23 cellular contexts compared by ENCODE assay signal in genomic region chr5:33400675-33401074, GRCh38. TPM values are rescaled to one million over a fixed set of nuclear protein-coding genes. Genes with fewer than 3 reads are reported as not detected.
A peak's percentile ranks its signal among the peaks of the same experiment; 100 is the strongest.
DNase-seq lines count a peak whose midpoint lies in the region; ATAC-seq, FAIRE-seq and TF ChIP-seq lines count a peak whose summit lies in the region.
"Had no signal": no experiment of that assay in that cellular context is flagged by ENCODE, and none has a peak within 500 bp of the region (broad histone marks: within the 10 kb centered on the region; RNA-seq: fewer than 3 reads in every experiment).

No MANE protein-coding gene starts in this region.

- ATAC-seq in GM18505 (IDR thresholded peaks at IDR 0.05; ENCODE audit: unreplicated experiment), result peak; percentile 73
- ATAC-seq in GM21390 (IDR thresholded peaks at IDR 0.05; ENCODE audit: unreplicated experiment), result peak; percentile 57
- ATAC-seq: activated CD4-positive, alpha-beta T cell treated with anti-CD3 and anti-CD28 coated beads for 36 hours; psoas muscle had no signal

- H3K4me3 ChIP-seq in lower leg skin (ENCODE audit: low read depth, poor library complexity, severe bottlenecking), result no peak overlapping the region
- H3K4me3 ChIP-seq: hepatocyte, psoas muscle had no signal

- intact Hi-C loops in lower leg skin (cut with DNase I; ENCODE audit: low total_unique reads), result no loop called here

- FAIRE-seq in H54 (lab: Jason Lieb, UNC), result no peak
- FAIRE-seq: kidney had no signal

- peak overlapping the region; percentile 56 for H3K27ac ChIP-seq in epithelial cell of prostate
- H3K27ac ChIP-seq: hepatocyte, psoas muscle had no signal

- WGBS in lower leg skin, 2 donors, result 47 to 66% methylated on average over 4 of the region's 4 CpGs

- TF ChIP-seq CTCF in lower leg skin (IDR thresholded peaks at IDR 0.05), result no peak

- TF ChIP-seq POLR2A in GM18505 (IDR thresholded peaks at IDR 0.05; ENCODE audit: borderline replicate concordance, extremely low read depth, insufficient read depth, insufficient read length) (no peak), H54 (IDR thresholded peaks at IDR 0.05; ENCODE audit: low read depth, low read length) (no peak), lower leg skin (IDR thresholded peaks at IDR 0.05) (no peak)

- peak; percentile 13 for DNase-seq in KG1 (lab: John Stamatoyannopoulos, UW)
- peak; percentile 34 for DNase-seq in epithelial cell of prostate (ENCODE audit: low read depth, low spot score)
- DNase-seq in H54 (ENCODE audit: insufficient read length, low spot score), result no peak
- no peak for DNase-seq in HK-2 (ENCODE audit: unreplicated experiment)
- no peak for DNase-seq in germinal center (ENCODE audit: low spot score)
- no peak for DNase-seq in lower leg skin (ENCODE audit: low spot score in 2 of 2)
- DNase-seq: activated CD4-positive, alpha-beta T cell treated with anti-CD3 and anti-CD28 coated beads for 36 hours; activated gamma-delta T cell treated with Interleukin-2 at 50 U/mL for 16 hours; amniotic stem cell; central memory CD4-positive, alpha-beta T cell; effector CD4-positive, alpha-beta T cell; H9; Karpas-422; kidney; NCI-H1417 treated with DMSO at 0.1 percent for 48 hours; NCI-H446; nephron progenitor cell; psoas muscle; SHP77 treated with DMSO at 0.1 percent for 48 hours; T-helper 9 cell had no signal

RNA-seq across cellular contexts. Expression of gene TARS1, which starts 40.1 kb away (rescaled TPM):
- total RNA-seq in lower leg skin, result 10 to 100 TPM; 29.3 to 40.4 (median 38.9) TPM

Comparison
In these comparisons a context has a peak if more than half of its experiments do, and no peak if none do; other contexts are left out.
1. DNase-seq: peak in KG1 (single experiment) and epithelial cell of prostate (single experiment); none in H54 (single experiment), HK-2 (single experiment), germinal center (single experiment) and lower leg skin (0 of 2).